ENCODE assay signal across 2 cellular contexts in genomic region chr11:58006940-58007339, GRCh38.
A peak's percentile ranks its signal among the peaks of the same experiment; 100 is the strongest.
TF ChIP-seq lines count a peak whose summit lies in the region.

No MANE protein-coding gene starts in this region.

TF ChIP-seq in H1, 55 proteins besides CTCF, POLR2A, EP300 and RAD21:
- TF ChIP-seq CHD1 (IDR thresholded peaks at IDR 0.05; ENCODE audit: low read depth, low read length) (no peak), PHF8 (conservative IDR thresholded peaks at IDR 0.05; ENCODE audit: low read depth, low read length) (no peak), CEBPB (IDR thresholded peaks at IDR 0.05; ENCODE audit: low read depth, low read length) (no peak), BACH1 (IDR thresholded peaks at IDR 0.05; ENCODE audit: low read length) (no peak), TEAD4 (IDR thresholded peaks at IDR 0.05; ENCODE audit: low read depth, low read length) (no peak), SIRT6 (IDR thresholded peaks at IDR 0.05; ENCODE audit: low read length) (no peak), BCL11A (IDR thresholded peaks at IDR 0.05; ENCODE audit: low read depth in 2 of 2, low read length in 2 of 2) (no peak), JUN (IDR thresholded peaks at IDR 0.05; ENCODE audit: low read depth, low read length) (no peak), RFX5 (IDR thresholded peaks at IDR 0.05; ENCODE audit: borderline replicate concordance, low read depth, low read length) (no peak), RXRA (IDR thresholded peaks at IDR 0.05; ENCODE audit: insufficient read depth, low read depth, low read length) (no peak)

TF ChIP-seq in HepG2, 621 proteins besides CTCF, POLR2A, EP300 and RAD21:
- no peak for TF ChIP-seq ZNF83 (CRISPR knock-in tag; IDR thresholded peaks at IDR 0.05; ENCODE audit: borderline replicate concordance)
- peak; percentile 32; the same call in 1 of the 2 replicates for TF ChIP-seq FOSL2 (CRISPR knock-in tag; IDR thresholded peaks at IDR 0.05)
